In genomic region chrX:153794018-153794896, GRCh38 we compare ENCODE assay signal across 8 cellular contexts. TPM values are rescaled to one million over a fixed set of nuclear protein-coding genes. Genes with fewer than 3 reads are reported as not detected.
DNase-seq lines count a peak whose midpoint lies in the region; ATAC-seq and TF ChIP-seq lines count a peak whose summit lies in the region.

Gene IDH3G (minus strand): TSS chrX:153794375. CDS start chrX:153794326, 49 bp downstream.
Gene SSR4 (plus strand): TSS chrX:153794668. CDS start chrX:153794688, 20 bp downstream.

- H3K27ac Mint-ChIP-seq in activated T-cell treated with anti-CD3 and anti-CD28 coated beads, Interleukin-2, amount 50 U/mL, for 72 hours = peak within 1 kb of the TSS; percentile 94

- no peaks in the 10 kb centered on the region for H3K27me3 ChIP-seq in KMS-11 (ENCODE audit: insufficient read depth, low read depth)
- no peaks in the 10 kb centered on the region for H3K27me3 ChIP-seq in Peyer's patch
- H3K27me3 ChIP-seq in esophagus muscularis mucosa = no peaks in the 10 kb centered on the region
- no peaks in the 10 kb centered on the region for H3K27me3 ChIP-seq in muscle layer of duodenum (ENCODE audit: low read depth, low read length)

- H3K4me2 ChIP-seq in KMS-11 = peak within 1 kb of the TSS; percentile 64

- ATAC-seq in GM21737 (IDR thresholded peaks at IDR 0.05; ENCODE audit: unreplicated experiment) = peak; percentile 91
- ATAC-seq in activated T-cell treated with anti-CD3 and anti-CD28 coated beads, Interleukin-2, amount 50 U/mL, for 72 hours (replicated peaks in 1 of 2) = peak; percentile 95 to 96

- H3K27ac ChIP-seq in KMS-11 = peak within 1 kb of the TSS; percentile 63
- H3K27ac ChIP-seq in Peyer's patch = peak within 1 kb of the TSS; percentile 88 to 97 (median 94)
- peak within 1 kb of the TSS; percentile 92 to 96 (median 94) for H3K27ac ChIP-seq in esophagus muscularis mucosa (replicated peaks in 1 of 4)
- peak within 1 kb of the TSS; percentile 84 for H3K27ac ChIP-seq in muscle layer of duodenum (ENCODE audit: low read length)

- H3K9ac ChIP-seq in KMS-11 = peak within 1 kb of the TSS; percentile 75

- H3K9me3 ChIP-seq in Peyer's patch (peaks cover 0 to 4% (median 0%) of the 10 kb centered on the region in 4 donors), esophagus muscularis mucosa (peaks cover 0 to 26% (median 0%) of the 10 kb centered on the region in 4 donors), muscle layer of duodenum (ENCODE audit: control insufficient read depth in 1 of 2, low read length in 2 of 2) (no peaks in the 10 kb centered on the region)

- peak; percentile 96 for DNase-seq in DMS53 treated with DMSO at 0.1 percent for 48 hours (lab: John Stamatoyannopoulos, UW; ENCODE audit: unreplicated experiment)
- peak; percentile 88 to 96 (median 92) for DNase-seq in Peyer's patch
- DNase-seq in activated T-cell treated with anti-CD3 and anti-CD28 coated beads, Interleukin-2, amount 50 U/mL, for 72 hours = peak; percentile 92
- DNase-seq in esophagus muscularis mucosa (ENCODE audit: extremely low spot score) = peak; percentile 95
- peak; percentile 87 to 90 for DNase-seq in stimulated activated CD8-positive, alpha-beta memory T cell treated with anti-CD3 and anti-CD28 coated beads, Interleukin-7, amount 100 ng/mL, for 4 hours (ENCODE audit: low read depth in 2 of 2)

- TF ChIP-seq POLR2A in Peyer's patch (IDR thresholded peaks at IDR 0.05) = peak; percentile 8 to 44
- TF ChIP-seq POLR2A in esophagus muscularis mucosa (IDR thresholded peaks at IDR 0.05; ENCODE audit: low read depth) = no peak

- peaks cover 2 to 13% of the 10 kb centered on the region in 2 donors for H3K36me3 Mint-ChIP-seq in activated T-cell treated with anti-CD3 and anti-CD28 coated beads, Interleukin-2, amount 50 U/mL, for 72 hours (ENCODE audit: insufficient read depth in 2 of 2)

- peaks cover 21% of the 10 kb centered on the region for H3K4me1 Mint-ChIP-seq in activated T-cell treated with anti-CD3 and anti-CD28 coated beads, Interleukin-2, amount 50 U/mL, for 72 hours (ENCODE audit: low read depth)

- no peaks in the 10 kb centered on the region for H3K9me3 Mint-ChIP-seq in activated T-cell treated with anti-CD3 and anti-CD28 coated beads, Interleukin-2, amount 50 U/mL, for 72 hours

- H3K79me2 ChIP-seq in KMS-11 (ENCODE audit: insufficient read depth, low read depth) = peaks cover 30% of the 10 kb centered on the region

- H3K4me1 ChIP-seq in KMS-11 (ENCODE audit: low read depth, poor library complexity, severe bottlenecking) (peaks cover 8% of the 10 kb centered on the region), Peyer's patch (peaks cover 0 to 20% (median 0%) of the 10 kb centered on the region in 4 donors), esophagus muscularis mucosa (peaks cover 17 to 63% (median 51%) of the 10 kb centered on the region in 4 donors), muscle layer of duodenum (ENCODE audit: control insufficient read depth in 1 of 2, insufficient read depth in 2 of 2, low read length in 2 of 2) (peaks cover 0 to 26% of the 10 kb centered on the region in 2 donors)

- H4K20me1 ChIP-seq in KMS-11 (ENCODE audit: insufficient read depth) = no peaks in the 10 kb centered on the region

- H3K36me3 ChIP-seq in KMS-11 (ENCODE audit: insufficient read depth) (no peaks in the 10 kb centered on the region), Peyer's patch (peaks cover 0 to 29% (median 0%) of the 10 kb centered on the region in 3 donors), esophagus muscularis mucosa (peaks cover 0 to 42% (median 32%) of the 10 kb centered on the region in 4 donors), muscle layer of duodenum (ENCODE audit: control insufficient read depth in 1 of 2, insufficient read depth in 2 of 2, low read length in 2 of 2) (peaks cover 0 to 13% of the 10 kb centered on the region in 2 donors)

- peak within 1 kb of the TSS; percentile 52 for H2AFZ ChIP-seq in KMS-11 (ENCODE audit: low read depth)

- peak within 1 kb of the TSS; percentile 87 to 96 for H3K4me3 Mint-ChIP-seq in activated T-cell treated with anti-CD3 and anti-CD28 coated beads, Interleukin-2, amount 50 U/mL, for 72 hours

- WGBS in esophagus muscularis mucosa = 44% methylated on average over 30 of the region's 92 CpGs

- H3K4me3 ChIP-seq in KMS-11 (IDR thresholded peaks at IDR 0.05; ENCODE audit: insufficient read depth, low read depth, low read length) = no peak within 1 kb of the TSS
- peak within 1 kb of the TSS; percentile 63 to 83 (median 68) for H3K4me3 ChIP-seq in Peyer's patch
- peak within 1 kb of the TSS; percentile 65 to 81 (median 70) for H3K4me3 ChIP-seq in esophagus muscularis mucosa
- peak within 1 kb of the TSS; percentile 75 to 76 for H3K4me3 ChIP-seq in muscle layer of duodenum (ENCODE audit: low read depth in 1 of 2, low read length in 2 of 2)

- intact Hi-C loops in esophagus muscularis mucosa (cut with DNase I) = no loop called here

- no peaks in the 10 kb centered on the region for H3K27me3 Mint-ChIP-seq in activated T-cell treated with anti-CD3 and anti-CD28 coated beads, Interleukin-2, amount 50 U/mL, for 72 hours (ENCODE audit: low read depth)

- TF ChIP-seq CTCF in KMS-11 (conservative IDR thresholded peaks at IDR 0.05; ENCODE audit: low read depth, low read length) (no peak), Peyer's patch (IDR thresholded peaks at IDR 0.05) (peak in 3 of 6 experiments; percentile 11 to 44 (median 24)), esophagus muscularis mucosa (IDR thresholded peaks at IDR 0.05) (peak in 1 of 3 experiments; percentile 14)

- TF ChIP-seq EP300 in esophagus muscularis mucosa (IDR thresholded peaks at IDR 0.05) = no peak

RNA-seq across cellular contexts. Expression of gene IDH3G, which starts in this region (rescaled TPM):
- total RNA-seq in Peyer's patch = 100 to 1,000 TPM; 108 to 153 (median 126) TPM
- total RNA-seq in activated T-cell treated with anti-CD3 and anti-CD28 coated beads, Interleukin-2, amount 50 U/mL, for 72 hours = 10 to 100 TPM; 34.0 to 41.0 TPM
- 10 to 100 TPM; 52.3 to 76.3 (median 70.3) TPM for total RNA-seq in esophagus muscularis mucosa

RNA-seq across cellular contexts. Expression of gene SSR4, which starts in this region (rescaled TPM):
- total RNA-seq in Peyer's patch (100 to 1,000 TPM in 1 of 4 donors, 10 to 100 TPM in 3; 90.0 to 113 (median 96.4) TPM), esophagus muscularis mucosa (100 to 1,000 TPM; 100 to 115 (median 109) TPM)
- 100 to 1,000 TPM; 150 to 192 TPM for total RNA-seq in activated T-cell treated with anti-CD3 and anti-CD28 coated beads, Interleukin-2, amount 50 U/mL, for 72 hours
